In genomic region chrX:106220177-106220576, GRCh38 we compare ENCODE assay signal across 15 cellular contexts. TPM values are rescaled to one million over a fixed set of nuclear protein-coding genes. Genes with fewer than 3 reads are reported as not detected.
A peak's percentile ranks its signal among the peaks of the same experiment; 100 is the strongest.
DNase-seq lines count a peak whose midpoint lies in the region; ATAC-seq, FAIRE-seq and TF ChIP-seq lines count a peak whose summit lies in the region.
"Had no signal": no experiment of that assay in that cellular context is flagged by ENCODE, and none has a peak within 500 bp of the region (broad histone marks: within the 10 kb centered on the region; RNA-seq: fewer than 3 reads in every experiment).

No MANE protein-coding gene starts in this region.

- H3K4me3 ChIP-seq in astrocyte of the spinal cord (ENCODE audit: low read depth, low read length) (no peak overlapping the region), HepG2 (replicated peaks in 1 of 3; ENCODE audit: insufficient read depth in 1 of 3, low read depth in 2 of 3, low read length in 3 of 3) (no peak overlapping the region)
- H3K4me3 ChIP-seq: stomach had no signal

- H3K4me2 ChIP-seq in HepG2 (ENCODE audit: low read depth, low read length) = no peak overlapping the region

- no peak overlapping the region for H3K9ac ChIP-seq in HepG2 (ENCODE audit: insufficient read depth, low read depth, low read length)

- FAIRE-seq in HepG2 (lab: Jason Lieb, UNC) = no peak
- FAIRE-seq: endometrium had no signal

- TF ChIP-seq CTCF in astrocyte of the spinal cord (IDR thresholded peaks at IDR 0.05; ENCODE audit: low read depth, low read length) = peak; percentile 33
- peak; percentile 49 for TF ChIP-seq CTCF in HepG2 (CRISPR knock-in tag; IDR thresholded peaks at IDR 0.05)

- CTCF ChIA-PET in HEK293T (lab: Yijun Ruan, JAX) = no interaction called here
- CTCF ChIA-PET in HepG2 (lab: Yijun Ruan, JAX; ENCODE audit: low intra/inter-chr PET ratio, low total read pairs) = no interaction called here

- no TSS peak for BruUV-seq in HepG2 (replicated peaks; lab: Mats Ljungman, UMichigan)

- no peaks in the 10 kb centered on the region for H4K20me1 ChIP-seq in HepG2 (ENCODE audit: insufficient read depth, low read length)

- WGBS in HepG2 (ENCODE audit: low lambda C conversion rate) = 0% methylated on average over 2 of the region's 2 CpGs

- DNase-seq in ACHN (peak; percentile 1), HEK293T (ENCODE audit: extremely low spot score) (peak; percentile 26), astrocyte of the spinal cord (ENCODE audit: low read depth, low spot score) (no peak), HepG2 (ENCODE audit: low spot score) (no peak), NCI-H1092 (lab: John Stamatoyannopoulos, UW) (no peak), AML-193 (lab: John Stamatoyannopoulos, UW) (no peak), NCI-H2171 treated with DMSO at 0.1 percent for 48 hours (lab: John Stamatoyannopoulos, UW) (no peak)
- DNase-seq in stimulated activated CD4-positive, alpha-beta T cell treated with anti-CD3 and anti-CD28 coated beads, Interleukin-12 subunit alpha, Interleukin-12 subunit beta, amount 100 ng/mL, for 4 hours = no peak
- DNase-seq: activated CD4-positive, alpha-beta memory T cell treated with anti-CD3 and anti-CD28 coated beads, Interleukin-2, amount 10 ng/mL, durations not matched to agents 7 days and 5 days; activated naive CD8-positive, alpha-beta T cell treated with anti-CD3 and anti-CD28 coated beads, Interleukin-2, amount 10 ng/mL, durations not matched to agents 7 days and 5 days; NCI-H69; stimulated activated CD4-positive, alpha-beta T cell treated with anti-CD3 and anti-CD28 coated beads, Interleukin-4, amount 100 ng/mL, for 1 hour; stomach had no signal

- TF ChIP-seq POLR2A in HepG2 (IDR thresholded peaks at IDR 0.05; ENCODE audit: insufficient read depth in 1 of 2, low read depth in 2 of 2, low read length in 2 of 2) = no peak

- no peaks in the 10 kb centered on the region for H3K79me2 ChIP-seq in HepG2 (ENCODE audit: insufficient read depth, low read length)

- ATAC-seq in HepG2 = no peak

- no peak overlapping the region for H2AFZ ChIP-seq in HepG2 (ENCODE audit: low read length)

- in situ Hi-C loops in ACHN (cut with HindIII; ENCODE audit: low pct_ligation_motif_present, low pct_unique_long_range_greater_than_20kb, low sequenced_read_pairs) = no loop called here
- in situ Hi-C loops in astrocyte of the spinal cord (cut with HindIII; ENCODE audit: low sequenced_read_pairs) = no loop called here
- in situ Hi-C loops in HepG2 (cut with HindIII; ENCODE audit: extremely low pct_ligation_motif_present, low pct_unique_long_range_greater_than_20kb) = no loop called here

- no peaks in the 10 kb centered on the region for H3K27me3 ChIP-seq in HepG2 (ENCODE audit: control insufficient read depth in 1 of 2, insufficient read depth in 2 of 2, low read length in 2 of 2)
- H3K27me3 ChIP-seq: stomach had no signal

- no peak overlapping the region for H3K27ac ChIP-seq in HepG2 (ENCODE audit: extremely low read length, insufficient read depth, low read length)
- H3K27ac ChIP-seq: stomach had no signal

- H3K4me1 ChIP-seq in HepG2 (ENCODE audit: insufficient read depth, low read length) = no peaks in the 10 kb centered on the region
- H3K4me1 ChIP-seq: stomach had no signal

- H3K36me3 ChIP-seq in HepG2 (replicated peaks in 1 of 2; ENCODE audit: control insufficient read depth in 1 of 2, insufficient read depth in 2 of 2, low read length in 2 of 2) = no peaks in the 10 kb centered on the region
- H3K36me3 ChIP-seq: stomach had no signal

- no peaks in the 10 kb centered on the region for H3K9me3 ChIP-seq in HepG2 (ENCODE audit: low read length)
- H3K9me3 ChIP-seq: stomach had no signal

- POLR2A ChIA-PET in HEK293T (lab: Yijun Ruan, JAX) (no interaction called here), HepG2 (lab: Yijun Ruan, JAX) (no interaction called here)

- intact Hi-C loops in HepG2 (cut with micrococcal nuclease; ENCODE audit: unreplicated experiment) = no loop called here

- no peak for TF ChIP-seq RAD21 in HepG2 (CRISPR knock-in tag; IDR thresholded peaks at IDR 0.05)

- no peak for TF ChIP-seq EP300 in HepG2 (IDR thresholded peaks at IDR 0.05; ENCODE audit: low read depth in 2 of 2, low read length in 2 of 2)
- TF ChIP-seq EP300 in HepG2 (CRISPR knock-in tag; IDR thresholded peaks at IDR 0.05; ENCODE audit: borderline replicate concordance) = no peak

TF ChIP-seq in HEK293T, 16 proteins besides CTCF, POLR2A, EP300 and RAD21:
- TF ChIP-seq NFRKB (IDR thresholded peaks at IDR 0.05) = no peak

TF ChIP-seq in HepG2, 621 proteins besides CTCF, POLR2A, EP300 and RAD21:
- TF ChIP-seq MEIS1 (CRISPR knock-in tag; IDR thresholded peaks at IDR 0.05; ENCODE audit: borderline replicate concordance) = no peak
- no peak for TF ChIP-seq ZNF839 (CRISPR knock-in tag; IDR thresholded peaks at IDR 0.05; ENCODE audit: borderline replicate concordance)
- no peak for TF ChIP-seq MIXL1 (CRISPR knock-in tag; IDR thresholded peaks at IDR 0.05)
- no peak for TF ChIP-seq SMAD3 (CRISPR knock-in tag; IDR thresholded peaks at IDR 0.05)
- TF ChIP-seq ZNF792 (CRISPR knock-in tag; IDR thresholded peaks at IDR 0.05) = no peak
- no peak for TF ChIP-seq ETV5 (CRISPR knock-in tag; IDR thresholded peaks at IDR 0.05; ENCODE audit: borderline replicate concordance)
- no peak for TF ChIP-seq NFATC3 (CRISPR knock-in tag; IDR thresholded peaks at IDR 0.05)
- no peak for TF ChIP-seq SRSF1 (optimal IDR thresholded peaks at IDR 0.05; ENCODE audit: low read depth, low read length)
- TF ChIP-seq HIVEP1 (CRISPR knock-in tag; IDR thresholded peaks at IDR 0.05) = no peak
- no peak for TF ChIP-seq ZNF570 (CRISPR knock-in tag; IDR thresholded peaks at IDR 0.05; ENCODE audit: borderline replicate concordance)
- TF ChIP-seq ZBTB20 (CRISPR knock-in tag; IDR thresholded peaks at IDR 0.05; ENCODE audit: borderline replicate concordance, low read depth) = no peak
- TF ChIP-seq, protein P1, sequence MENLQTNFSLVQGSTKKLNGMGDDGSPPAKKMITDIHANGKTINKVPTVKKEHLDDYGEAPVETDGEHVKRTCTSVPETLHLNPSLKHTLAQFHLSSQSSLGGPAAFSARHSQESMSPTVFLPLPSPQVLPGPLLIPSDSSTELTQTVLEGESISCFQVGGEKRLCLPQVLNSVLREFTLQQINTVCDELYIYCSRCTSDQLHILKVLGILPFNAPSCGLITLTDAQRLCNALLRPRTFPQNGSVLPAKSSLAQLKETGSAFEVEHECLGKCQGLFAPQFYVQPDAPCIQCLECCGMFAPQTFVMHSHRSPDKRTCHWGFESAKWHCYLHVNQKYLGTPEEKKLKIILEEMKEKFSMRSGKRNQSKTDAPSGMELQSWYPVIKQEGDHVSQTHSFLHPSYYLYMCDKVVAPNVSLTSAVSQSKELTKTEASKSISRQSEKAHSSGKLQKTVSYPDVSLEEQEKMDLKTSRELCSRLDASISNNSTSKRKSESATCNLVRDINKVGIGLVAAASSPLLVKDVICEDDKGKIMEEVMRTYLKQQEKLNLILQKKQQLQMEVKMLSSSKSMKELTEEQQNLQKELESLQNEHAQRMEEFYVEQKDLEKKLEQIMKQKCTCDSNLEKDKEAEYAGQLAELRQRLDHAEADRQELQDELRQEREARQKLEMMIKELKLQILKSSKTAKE (CRISPR knock-in tag; IDR thresholded peaks at IDR 0.05; ENCODE audit: borderline replicate concordance) = no peak
- TF ChIP-seq, protein P2, sequence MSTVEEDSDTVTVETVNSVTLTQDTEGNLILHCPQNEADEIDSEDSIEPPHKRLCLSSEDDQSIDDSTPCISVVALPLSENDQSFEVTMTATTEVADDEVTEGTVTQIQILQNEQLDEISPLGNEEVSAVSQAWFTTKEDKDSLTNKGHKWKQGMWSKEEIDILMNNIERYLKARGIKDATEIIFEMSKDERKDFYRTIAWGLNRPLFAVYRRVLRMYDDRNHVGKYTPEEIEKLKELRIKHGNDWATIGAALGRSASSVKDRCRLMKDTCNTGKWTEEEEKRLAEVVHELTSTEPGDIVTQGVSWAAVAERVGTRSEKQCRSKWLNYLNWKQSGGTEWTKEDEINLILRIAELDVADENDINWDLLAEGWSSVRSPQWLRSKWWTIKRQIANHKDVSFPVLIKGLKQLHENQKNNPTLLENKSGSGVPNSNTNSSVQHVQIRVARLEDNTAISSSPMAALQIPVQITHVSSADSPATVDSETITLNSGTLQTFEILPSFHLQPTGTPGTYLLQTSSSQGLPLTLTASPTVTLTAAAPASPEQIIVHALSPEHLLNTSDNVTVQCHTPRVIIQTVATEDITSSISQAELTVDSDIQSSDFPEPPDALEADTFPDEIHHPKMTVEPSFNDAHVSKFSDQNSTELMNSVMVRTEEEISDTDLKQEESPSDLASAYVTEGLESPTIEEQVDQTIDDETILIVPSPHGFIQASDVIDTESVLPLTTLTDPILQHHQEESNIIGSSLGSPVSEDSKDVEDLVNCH (CRISPR knock-in tag; IDR thresholded peaks at IDR 0.05) = no peak
- no peak for TF ChIP-seq ZNF207 (IDR thresholded peaks at IDR 0.05; ENCODE audit: borderline replicate concordance)
TF ChIP-seq in HepG2: peak in this region for 0.

RNA-seq across cellular contexts. Expression of gene PWWP3B, which starts 52.1 kb away (rescaled TPM):
- total RNA-seq in HepG2 (2016; rRNA removed; fragmentation: Illumina TruSeq; extraction: Trizol) = 0.04 and 0.08 TPM in 2 replicates
- total RNA-seq in HepG2 (2016; cell fraction: cytosol; rRNA removed; fragmentation: Illumina TruSeq; extraction: Trizol; ENCODE audit: low read depth) = not detected in 2 replicates
- 0.04 TPM in 1 of 2 replicates, not detected in the other for total RNA-seq in HepG2 (2016; cell fraction: insoluble cytoplasmic fraction; rRNA removed; fragmentation: Illumina TruSeq; extraction: Trizol)
- 0.06 TPM in 1 of 2 replicates, not detected in the other for total RNA-seq in HepG2 (2016; cell fraction: membrane; rRNA removed; fragmentation: Illumina TruSeq; extraction: Trizol)
- total RNA-seq in HepG2 (2016; cell fraction: nucleus; rRNA removed; fragmentation: Illumina TruSeq; extraction: Trizol) = not detected in 2 replicates
- not detected in 2 replicates for polyA plus RNA-seq in HepG2 (2011; rRNA removed)
- polyA plus RNA-seq in HepG2 (2011; cell fraction: cytosol; rRNA removed) = not detected in 2 replicates
- polyA plus RNA-seq in HepG2 (2011; cell fraction: nucleus; rRNA removed) = 0.03 TPM in 1 of 2 replicates, not detected in the other
- polyA plus RNA-seq in HepG2 (2012) = 0.03 and 0.05 TPM in 2 replicates
- not detected in 2 replicates for polyA plus RNA-seq in HepG2 (2016; cell fraction: cytosol; fragmentation: Illumina TruSeq; extraction: Trizol; ENCODE audit: low read depth)
- polyA plus RNA-seq in HepG2 (2016; cell fraction: insoluble cytoplasmic fraction; fragmentation: Illumina TruSeq; extraction: Trizol; ENCODE audit: low read depth) = not detected in 2 replicates
- polyA plus RNA-seq in HepG2 (2016; cell fraction: membrane; fragmentation: Illumina TruSeq; extraction: Trizol; ENCODE audit: low read depth) = not detected in 2 replicates
- polyA plus RNA-seq in HepG2 (2016; cell fraction: nucleus; fragmentation: Illumina TruSeq; extraction: Trizol; ENCODE audit: insufficient read depth, low read depth) = not detected in 2 replicates
- polyA minus RNA-seq in HepG2 (2011; rRNA and poly(A)+ RNA removed; ENCODE audit: low replicate concordance) = not detected in 2 replicates
- not detected in 2 replicates for polyA minus RNA-seq in HepG2 (2011; cell fraction: cytosol; rRNA and poly(A)+ RNA removed)
- polyA minus RNA-seq in HepG2 (2011; cell fraction: nucleus; rRNA and poly(A)+ RNA removed) = not detected in 2 replicates
- total RNA-seq: activated CD4-positive, alpha-beta memory T cell treated with anti-CD3 and anti-CD28 coated beads, Interleukin-2, amount 10 ng/mL, durations not matched to agents 7 days and 5 days; activated naive CD8-positive, alpha-beta T cell treated with anti-CD3 and anti-CD28 coated beads, Interleukin-2, amount 10 ng/mL, durations not matched to agents 7 days and 5 days had no signal
- polyA plus RNA-seq: CD14-positive monocyte had no signal

Comparison
In these comparisons a context has a peak if more than half of its experiments do, and no peak if none do; other contexts are left out.
1. DNase-seq: peak in ACHN (single experiment) and HEK293T (single experiment); none in astrocyte of the spinal cord (single experiment), HepG2 (single experiment), NCI-H1092 (single experiment), stimulated activated CD4-positive, alpha-beta T cell treated with anti-CD3 and anti-CD28 coated beads, Interleukin-12 subunit alpha, Interleukin-12 subunit beta, amount 100 ng/mL, for 4 hours (single experiment), AML-193 (0 of 2) and NCI-H2171 treated with DMSO at 0.1 percent for 48 hours (single experiment).